In the genomic region with DNA sequence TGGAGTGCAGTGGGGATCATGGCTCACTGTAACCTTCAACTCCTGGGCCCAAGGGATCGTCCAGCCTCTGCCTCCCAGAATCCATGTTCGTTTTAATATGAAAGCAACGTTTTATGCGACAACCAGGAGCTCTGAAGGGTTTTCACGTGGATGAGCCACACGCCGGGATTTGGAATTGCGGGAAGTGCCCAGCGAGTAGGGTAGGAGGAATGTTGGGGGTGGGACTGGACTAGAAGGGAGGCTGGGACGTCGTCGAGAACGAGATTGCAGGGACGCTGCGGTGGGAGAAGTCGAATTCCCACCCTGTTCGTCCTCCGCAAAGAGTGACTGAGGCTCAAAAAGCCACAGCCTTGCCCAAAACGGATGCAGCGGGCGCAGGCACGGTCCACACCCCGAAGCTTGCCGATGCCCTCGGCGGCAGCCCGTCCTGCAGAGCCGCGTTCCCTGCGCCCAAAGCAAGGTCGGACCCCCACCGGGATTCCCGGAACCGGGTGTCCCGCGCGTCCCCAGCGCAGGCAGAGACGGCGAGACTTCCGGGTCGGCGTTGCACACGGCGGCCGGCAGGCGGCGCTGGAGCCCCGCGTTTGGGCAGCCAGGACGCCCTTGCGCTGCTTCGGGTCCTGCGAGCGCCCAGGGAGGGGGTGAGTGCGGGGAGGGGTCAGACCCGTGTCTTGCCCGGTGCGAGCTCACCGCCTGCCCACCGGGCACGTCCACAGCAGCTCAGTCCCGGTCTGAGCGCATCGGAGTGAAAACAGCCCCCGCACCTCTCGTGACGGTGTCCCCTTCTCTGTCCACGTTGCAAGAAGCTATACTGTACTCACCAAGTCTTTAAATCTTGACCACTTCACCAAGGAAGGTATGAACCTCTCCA, we compare ENCODE assay signal across 1 cellular context.
A peak's percentile ranks its signal among the peaks of the same experiment; 100 is the strongest.
TF ChIP-seq lines count a peak whose summit lies in the region.

No MANE protein-coding gene starts in this region.

TF ChIP-seq in K562, 482 proteins besides CTCF, POLR2A, EP300 and RAD21 (continued from another document and continues in another):
- TF ChIP-seq ZNF41 (CRISPR knock-in tag; conservative IDR thresholded peaks at IDR 0.05) (no peak), ELF2 (CRISPR knock-in tag; IDR thresholded peaks at IDR 0.05) (peak; percentile 96), YY1 (IDR thresholded peaks at IDR 0.05; ENCODE audit: borderline replicate concordance in 1 of 3, control insufficient read depth in 1 of 3, extremely low read depth in 1 of 3, insufficient read depth in 3 of 3, insufficient read length in 1 of 3, insufficient replicate concordance in 2 of 3, low read depth in 1 of 3, low read length in 2 of 3) (peak in 2 of 3 experiments; percentile 38 to 63), SMARCA5 (IDR thresholded peaks at IDR 0.05) (no peak), ZBTB40 (IDR thresholded peaks at IDR 0.05) (peak; percentile 70), ZBTB40 (CRISPR knock-in tag; IDR thresholded peaks at IDR 0.05) (no peak), HOXB6 (CRISPR knock-in tag; IDR thresholded peaks at IDR 0.05; ENCODE audit: borderline replicate concordance) (no peak), FUS (optimal IDR thresholded peaks at IDR 0.05; ENCODE audit: low read depth, low read length) (peak; percentile 39), SMAD4 (CRISPR knock-in tag; conservative IDR thresholded peaks at IDR 0.05) (peak; percentile 81), STAG1 (CRISPR knock-in tag; IDR thresholded peaks at IDR 0.05; ENCODE audit: borderline replicate concordance) (peak; percentile 78; the same call in 1 of the 2 replicates), SMAD3 (CRISPR knock-in tag; conservative IDR thresholded peaks at IDR 0.05) (0 out of 2 replicates have a peak, but pooled peaks have one; percentile 13), STAT6 (CRISPR knock-in tag; IDR thresholded peaks at IDR 0.05) (no peak), ZC3H4 (CRISPR knock-in tag; IDR thresholded peaks at IDR 0.05; ENCODE audit: borderline replicate concordance) (no peak), E2F3 (CRISPR knock-in tag; IDR thresholded peaks at IDR 0.05) (no peak), ESRRB (CRISPR knock-in tag; IDR thresholded peaks at IDR 0.05; ENCODE audit: borderline replicate concordance) (no peak), ELF1 (tag; IDR thresholded peaks at IDR 0.05) (peak; percentile 99), RBBP5 (IDR thresholded peaks at IDR 0.05; ENCODE audit: borderline replicate concordance, insufficient read depth, low read length, poor library complexity, severe bottlenecking) (peak; percentile 36), PCBP1 (IDR thresholded peaks at IDR 0.05; ENCODE audit: low read depth, low read length, poor library complexity, severe bottlenecking) (peak; percentile 89), ZNF740 (CRISPR knock-in tag; IDR thresholded peaks at IDR 0.05) (no peak), ZNF740 (tag; IDR thresholded peaks at IDR 0.05) (no peak), HCFC1 (IDR thresholded peaks at IDR 0.05; ENCODE audit: low read depth, low read length) (peak; percentile 48; the same call in 1 of the 2 replicates), LCOR (CRISPR knock-in tag; IDR thresholded peaks at IDR 0.05) (peak; percentile 48; the same call in 1 of the 2 replicates), THAP12 (CRISPR knock-in tag; IDR thresholded peaks at IDR 0.05) (peak; percentile 37; the same call in 1 of the 2 replicates), JUN (IDR thresholded peaks at IDR 0.05; ENCODE audit: borderline replicate concordance, low read depth, low read length) (no peak), JUN (CRISPR knock-in tag; IDR thresholded peaks at IDR 0.05; ENCODE audit: borderline replicate concordance) (no peak), ZEB2 (IDR thresholded peaks at IDR 0.05) (no peak), NFRKB (IDR thresholded peaks at IDR 0.05; ENCODE audit: low read depth) (peak; percentile 40; the same call in 1 of the 2 replicates), DACH1 (IDR thresholded peaks at IDR 0.05; ENCODE audit: partially characterized antibody) (no peak), ELF4 (CRISPR knock-in tag; IDR thresholded peaks at IDR 0.05) (peak; percentile 91), CTBP1 (IDR thresholded peaks at IDR 0.05; ENCODE audit: borderline replicate concordance) (0 out of 2 replicates have a peak, but pooled peaks have one; percentile 74), RFX5 (IDR thresholded peaks at IDR 0.05; ENCODE audit: low read depth, low read length) (no peak)
- TF ChIP-seq, protein P1, sequence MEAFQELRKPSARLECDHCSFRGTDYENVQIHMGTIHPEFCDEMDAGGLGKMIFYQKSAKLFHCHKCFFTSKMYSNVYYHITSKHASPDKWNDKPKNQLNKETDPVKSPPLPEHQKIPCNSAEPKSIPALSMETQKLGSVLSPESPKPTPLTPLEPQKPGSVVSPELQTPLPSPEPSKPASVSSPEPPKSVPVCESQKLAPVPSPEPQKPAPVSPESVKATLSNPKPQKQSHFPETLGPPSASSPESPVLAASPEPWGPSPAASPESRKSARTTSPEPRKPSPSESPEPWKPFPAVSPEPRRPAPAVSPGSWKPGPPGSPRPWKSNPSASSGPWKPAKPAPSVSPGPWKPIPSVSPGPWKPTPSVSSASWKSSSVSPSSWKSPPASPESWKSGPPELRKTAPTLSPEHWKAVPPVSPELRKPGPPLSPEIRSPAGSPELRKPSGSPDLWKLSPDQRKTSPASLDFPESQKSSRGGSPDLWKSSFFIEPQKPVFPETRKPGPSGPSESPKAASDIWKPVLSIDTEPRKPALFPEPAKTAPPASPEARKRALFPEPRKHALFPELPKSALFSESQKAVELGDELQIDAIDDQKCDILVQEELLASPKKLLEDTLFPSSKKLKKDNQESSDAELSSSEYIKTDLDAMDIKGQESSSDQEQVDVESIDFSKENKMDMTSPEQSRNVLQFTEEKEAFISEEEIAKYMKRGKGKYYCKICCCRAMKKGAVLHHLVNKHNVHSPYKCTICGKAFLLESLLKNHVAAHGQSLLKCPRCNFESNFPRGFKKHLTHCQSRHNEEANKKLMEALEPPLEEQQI (IDR thresholded peaks at IDR 0.05): no peak
- TF ChIP-seq, protein P2, sequence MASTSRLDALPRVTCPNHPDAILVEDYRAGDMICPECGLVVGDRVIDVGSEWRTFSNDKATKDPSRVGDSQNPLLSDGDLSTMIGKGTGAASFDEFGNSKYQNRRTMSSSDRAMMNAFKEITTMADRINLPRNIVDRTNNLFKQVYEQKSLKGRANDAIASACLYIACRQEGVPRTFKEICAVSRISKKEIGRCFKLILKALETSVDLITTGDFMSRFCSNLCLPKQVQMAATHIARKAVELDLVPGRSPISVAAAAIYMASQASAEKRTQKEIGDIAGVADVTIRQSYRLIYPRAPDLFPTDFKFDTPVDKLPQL (IDR thresholded peaks at IDR 0.05; ENCODE audit: extremely low read depth, insufficient read length): no peak
- TF ChIP-seq, protein P3, sequence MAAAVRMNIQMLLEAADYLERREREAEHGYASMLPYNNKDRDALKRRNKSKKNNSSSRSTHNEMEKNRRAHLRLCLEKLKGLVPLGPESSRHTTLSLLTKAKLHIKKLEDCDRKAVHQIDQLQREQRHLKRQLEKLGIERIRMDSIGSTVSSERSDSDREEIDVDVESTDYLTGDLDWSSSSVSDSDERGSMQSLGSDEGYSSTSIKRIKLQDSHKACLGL (CRISPR knock-in tag; IDR thresholded peaks at IDR 0.05; ENCODE audit: borderline replicate concordance, poor library complexity, severe bottlenecking): no peak
- TF ChIP-seq, protein P4, sequence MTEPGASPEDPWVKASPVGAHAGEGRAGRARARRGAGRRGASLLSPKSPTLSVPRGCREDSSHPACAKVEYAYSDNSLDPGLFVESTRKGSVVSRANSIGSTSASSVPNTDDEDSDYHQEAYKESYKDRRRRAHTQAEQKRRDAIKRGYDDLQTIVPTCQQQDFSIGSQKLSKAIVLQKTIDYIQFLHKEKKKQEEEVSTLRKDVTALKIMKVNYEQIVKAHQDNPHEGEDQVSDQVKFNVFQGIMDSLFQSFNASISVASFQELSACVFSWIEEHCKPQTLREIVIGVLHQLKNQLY (CRISPR knock-in tag; conservative IDR thresholded peaks at IDR 0.05): no peak
